In the genomic region with DNA sequence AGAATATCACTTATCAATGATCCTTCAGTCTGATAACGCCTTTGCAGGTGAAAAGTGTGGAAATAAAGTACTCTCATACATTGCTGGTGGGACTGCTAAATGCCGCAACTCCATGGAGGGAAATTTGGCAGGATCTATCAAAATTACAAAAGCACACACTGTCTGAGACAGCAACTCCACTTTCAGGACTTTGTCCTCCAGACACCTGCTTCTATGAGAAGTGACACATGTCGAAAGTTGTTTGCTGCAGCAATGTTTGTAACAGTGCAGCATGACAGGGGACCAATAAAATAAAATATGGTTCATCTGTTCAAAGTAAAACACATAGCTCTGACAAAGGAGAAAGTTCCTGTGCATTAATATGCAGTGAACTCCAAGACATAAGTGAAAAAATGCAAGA, we compare ENCODE assay signal across 6 cellular contexts.
DNase-seq lines count a peak whose midpoint lies in the region; ATAC-seq, FAIRE-seq and TF ChIP-seq lines count a peak whose summit lies in the region.
"Not testable (repeated sequence)": the region's sequence is repeated elsewhere in the genome, so short reads cannot be mapped to it uniquely, and the experiment has no call there.

No MANE protein-coding gene starts in this region.

- not testable (repeated sequence) for H3K9me1 ChIP-seq in K562 (ENCODE audit: control insufficient read depth, insufficient read depth, low read length)

- not testable (repeated sequence) for TF ChIP-seq POLR2A in GM12891 (IDR thresholded peaks at IDR 0.05; ENCODE audit: low read depth, low read length); K562 (conservative IDR thresholded peaks at IDR 0.05); HepG2 (IDR thresholded peaks at IDR 0.05; ENCODE audit: insufficient read depth in 1 of 2, low read depth in 2 of 2, low read length in 2 of 2)

- DNase-seq in GM12891 (ENCODE audit: insufficient read length, low spot score); HTR-8/SVneo (ENCODE audit: insufficient read length, low spot score); K562 (ENCODE audit: extremely low read depth in 1 of 4, low spot score in 3 of 4); left colon; HepG2 (ENCODE audit: low spot score); mucosa of descending colon: not testable (repeated sequence)

- in situ Hi-C loops in K562 (cut with MboI); HepG2 (cut with HindIII; ENCODE audit: extremely low pct_ligation_motif_present, low pct_unique_long_range_greater_than_20kb): not testable (repeated sequence)

- H3K36me3 ChIP-seq in K562 (ENCODE audit: control insufficient read depth, insufficient read depth, low read length); mucosa of descending colon (ENCODE audit: low read depth): not testable (repeated sequence)
- peaks cover 4 to 22% of the 10 kb centered on the region in 2 experiments; a peak in 4 of 5 replicates for H3K36me3 ChIP-seq in HepG2 (replicated peaks in 1 of 2; ENCODE audit: control insufficient read depth in 1 of 2, insufficient read depth in 2 of 2, low read length in 2 of 2)

- H3K4me2 ChIP-seq in K562 (ENCODE audit: insufficient read depth, low read length); HepG2 (ENCODE audit: low read depth, low read length): not testable (repeated sequence)

- not testable (repeated sequence) for H3K4me1 ChIP-seq in K562 (replicated peaks in 1 of 2; ENCODE audit: control insufficient read depth in 2 of 2, insufficient read depth in 2 of 2, low read length in 2 of 2); HepG2 (ENCODE audit: insufficient read depth, low read length); mucosa of descending colon (ENCODE audit: low read depth)

- POLR2A ChIA-PET in K562 (lab: Yijun Ruan, JAX); HepG2 (lab: Yijun Ruan, JAX): not testable (repeated sequence)

- H3K27me3 ChIP-seq in K562 (ENCODE audit: control insufficient read depth in 2 of 2, insufficient read depth in 2 of 2, low read length in 2 of 2); HepG2 (ENCODE audit: control insufficient read depth in 1 of 2, insufficient read depth in 2 of 2, low read length in 2 of 2): not testable (repeated sequence)

- not testable (repeated sequence) for TF ChIP-seq RAD21 in K562 (CRISPR knock-in tag; conservative IDR thresholded peaks at IDR 0.05 in 1 of 2, IDR thresholded peaks at IDR 0.05 in 1 of 2); HepG2 (CRISPR knock-in tag; IDR thresholded peaks at IDR 0.05)

- not testable (repeated sequence) for H3K9me3 ChIP-seq in K562 (replicated peaks; ENCODE audit: control insufficient read depth, insufficient read depth, low read depth, low read length); HepG2 (ENCODE audit: low read length); mucosa of descending colon

- BruUV-seq in K562 (replicated peaks; lab: Mats Ljungman, UMichigan); HepG2 (replicated peaks; lab: Mats Ljungman, UMichigan): not testable (repeated sequence)

- H4K20me1 ChIP-seq in K562 (replicated peaks; ENCODE audit: control insufficient read depth, insufficient read depth, low read length); HepG2 (ENCODE audit: insufficient read depth, low read length): not testable (repeated sequence)

- ATAC-seq in K562, HepG2: not testable (repeated sequence)
- ATAC-seq in left colon (peak; percentile 60), mucosa of descending colon (peak; percentile 67)

- 83% methylated on average over 1 of the region's 3 CpGs for WGBS in K562 (ENCODE audit: insufficient coverage, low coverage, missing lambda C conversion rate)
- WGBS in HepG2 (ENCODE audit: low lambda C conversion rate) = 82% methylated on average over 1 of the region's 3 CpGs

- not testable (repeated sequence) for H3K4me3 ChIP-seq in K562; HepG2 (replicated peaks in 1 of 3; ENCODE audit: insufficient read depth in 1 of 3, low read depth in 2 of 3, low read length in 3 of 3); mucosa of descending colon

- not testable (repeated sequence) for H3K79me2 ChIP-seq in K562 (ENCODE audit: control insufficient read depth, insufficient read depth, low read length); HepG2 (ENCODE audit: insufficient read depth, low read length)

- H2AFZ ChIP-seq in K562 (ENCODE audit: low read depth, low read length); HepG2 (ENCODE audit: low read length): not testable (repeated sequence)

- CTCF ChIA-PET in K562 (lab: Yijun Ruan, JAX; ENCODE audit: low intra/inter-chr PET ratio); HepG2 (lab: Yijun Ruan, JAX; ENCODE audit: low intra/inter-chr PET ratio, low total read pairs): not testable (repeated sequence)

- not testable (repeated sequence) for TF ChIP-seq CTCF in K562 (IDR thresholded peaks at IDR 0.05 in 2 of 3, conservative IDR thresholded peaks at IDR 0.05 in 1 of 3; ENCODE audit: insufficient read depth in 2 of 3, low read depth in 1 of 3, low read length in 3 of 3); HepG2 (CRISPR knock-in tag; IDR thresholded peaks at IDR 0.05); mucosa of descending colon (IDR thresholded peaks at IDR 0.05)

- not testable (repeated sequence) for H3K9ac ChIP-seq in K562 (ENCODE audit: insufficient read depth in 1 of 2, low read depth in 2 of 2, low read length in 2 of 2); HepG2 (ENCODE audit: insufficient read depth, low read depth, low read length)

- FAIRE-seq in GM12891 (lab: Jason Lieb, UNC) = peak; percentile 71
- peak; percentile 87 for FAIRE-seq in HTR-8/SVneo (lab: Jason Lieb, UNC)
- FAIRE-seq in K562 (lab: Jason Lieb, UNC) = peak; percentile 51
- FAIRE-seq in HepG2 (lab: Jason Lieb, UNC) = peak; percentile 72

- not testable (repeated sequence) for TF ChIP-seq EP300 in K562 (IDR thresholded peaks at IDR 0.05; ENCODE audit: low read length); HepG2 (IDR thresholded peaks at IDR 0.05; ENCODE audit: low read depth in 2 of 2, low read length in 2 of 2); HepG2 (CRISPR knock-in tag; IDR thresholded peaks at IDR 0.05; ENCODE audit: borderline replicate concordance)

- H3K27ac ChIP-seq in K562 (ENCODE audit: extremely low read depth, low read depth, low read length); HepG2 (ENCODE audit: extremely low read length, insufficient read depth, low read length): not testable (repeated sequence)

- intact Hi-C loops in K562 (cut with micrococcal nuclease); left colon (cut with DNase I, micrococcal nuclease); HepG2 (cut with micrococcal nuclease; ENCODE audit: unreplicated experiment); mucosa of descending colon (cut with DNase I, micrococcal nuclease): not testable (repeated sequence)
